ENCODE assay signal across 1 cellular context in genomic region chr1:56491441-56491840, GRCh38.
TF ChIP-seq lines count a peak whose summit lies in the region.

No MANE protein-coding gene starts in this region.

TF ChIP-seq in IMR-90, 13 proteins besides CTCF, POLR2A, EP300 and RAD21 (continued from another document):
- TF ChIP-seq ELK1 (IDR thresholded peaks at IDR 0.05; ENCODE audit: borderline replicate concordance, low read depth, low read length) (no peak), USF2 (IDR thresholded peaks at IDR 0.05; ENCODE audit: low read depth, low read length) (no peak), MAFK (IDR thresholded peaks at IDR 0.05; ENCODE audit: low read depth, low read length) (no peak), MAZ (IDR thresholded peaks at IDR 0.05; ENCODE audit: borderline replicate concordance, low read depth, low read length) (no peak), MXI1 (IDR thresholded peaks at IDR 0.05; ENCODE audit: borderline replicate concordance, low read depth, low read length) (no peak), CHD1 (IDR thresholded peaks at IDR 0.05; ENCODE audit: low read depth, low read length) (no peak), CEBPB (IDR thresholded peaks at IDR 0.05; ENCODE audit: low read depth, low read length) (no peak), SMC3 (IDR thresholded peaks at IDR 0.05; ENCODE audit: low read depth, low read length) (no peak), BHLHE40 (IDR thresholded peaks at IDR 0.05; ENCODE audit: low read depth, low read length) (no peak)
